ENCODE assay signal across 18 cellular contexts in genomic region chr7:90229728-90230127, GRCh38. TPM values are rescaled to one million over a fixed set of nuclear protein-coding genes. Genes with fewer than 3 reads are reported as not detected.
DNase-seq lines count a peak whose midpoint lies in the region; ATAC-seq and TF ChIP-seq lines count a peak whose summit lies in the region.
"Had no signal": no experiment of that assay in that cellular context is flagged by ENCODE, and none has a peak within 500 bp of the region (broad histone marks: within the 10 kb centered on the region; RNA-seq: fewer than 3 reads in every experiment).

No MANE protein-coding gene starts in this region.

- H3K4me1 Mint-ChIP-seq in nephron: peaks cover 29% of the 10 kb centered on the region

- peak overlapping the region in 1 of 3 experiments; percentile 15 for H3K4me3 Mint-ChIP-seq in nephron

- H3K36me3 Mint-ChIP-seq in nephron (ENCODE audit: low read depth): no peaks in the 10 kb centered on the region

- H3K9me3 Mint-ChIP-seq in nephron: no peaks in the 10 kb centered on the region

- H3K4me2 ChIP-seq in hepatocyte: peak overlapping the region; percentile 38
- H3K4me2 ChIP-seq: BLaER1 treated with 17β-estradiol and CSF1 and Interleukin-3, amounts not matched to agents 10 nM and 100 nM had no signal

- CTCF ChIA-PET in RWPE1 (lab: Yijun Ruan, JAX): no interaction called here

- 69% methylated on average over 2 of the region's 2 CpGs for WGBS in hepatocyte (ENCODE audit: low lambda C conversion rate, missing lambda C conversion rate)

- H4K20me1 ChIP-seq in hepatocyte (ENCODE audit: insufficient read depth, poor library complexity, severe bottlenecking): no peaks in the 10 kb centered on the region
- H4K20me1 ChIP-seq: BLaER1 treated with 17β-estradiol and CSF1 and Interleukin-3, amounts not matched to agents 10 nM and 100 nM had no signal

- peaks cover 4% of the 10 kb centered on the region for H3K27me3 Mint-ChIP-seq in nephron (ENCODE audit: low read depth)

- DNase-seq in LoVo (ENCODE audit: low spot score) (peak; percentile 36), hepatocyte (ENCODE audit: low spot score) (no peak), CD1c-positive myeloid dendritic cell (ENCODE audit: extremely low spot score) (no peak), MV-4-11 (lab: John Stamatoyannopoulos, UW) (no peak), RWPE1 (ENCODE audit: low spot score) (no peak)
- DNase-seq: GF-D8; IMR-90; Kasumi-1; NCI-H187; NCI-H345; NCI-H69; NK-92 treated with Interleukin-12 subunit alpha and Interleukin-12 subunit beta, amount 100 ng/mL, for 24 hours; OCI-M1; RPMI8226 had no signal

- H2AFZ ChIP-seq in hepatocyte: peak overlapping the region; percentile 3

- no peaks in the 10 kb centered on the region for H3K9me2 ChIP-seq in hepatocyte (replicated peaks; ENCODE audit: insufficient read depth)

- no peaks in the 10 kb centered on the region for H3K27me3 ChIP-seq in hepatocyte
- H3K27me3 ChIP-seq: BLaER1 treated with 17β-estradiol and CSF1 and Interleukin-3, amounts not matched to agents 10 nM and 100 nM had no signal

- no peaks in the 10 kb centered on the region for H3K9me3 ChIP-seq in hepatocyte (ENCODE audit: low read depth)
- H3K9me3 ChIP-seq: BLaER1 treated with 17β-estradiol and CSF1 and Interleukin-3, amounts not matched to agents 10 nM and 100 nM had no signal

- peak overlapping the region; percentile 63 to 91 (median 73) for H3K27ac Mint-ChIP-seq in nephron

- H3K36me3 ChIP-seq in hepatocyte (replicated peaks; ENCODE audit: insufficient read depth, low read depth): no peaks in the 10 kb centered on the region
- H3K36me3 ChIP-seq: BLaER1 treated with 17β-estradiol and CSF1 and Interleukin-3, amounts not matched to agents 10 nM and 100 nM had no signal

- H3K27ac ChIP-seq in 22Rv1 (peak overlapping the region; percentile 89), hepatocyte (peak overlapping the region; percentile 36), RWPE1 (no peak overlapping the region)
- H3K27ac ChIP-seq: BLaER1 treated with 17β-estradiol and CSF1 and Interleukin-3, amounts not matched to agents 10 nM and 100 nM had no signal

- ATAC-seq in HG03196 (IDR thresholded peaks at IDR 0.05; ENCODE audit: unreplicated experiment): no peak

- peaks cover 3% of the 10 kb centered on the region for H3K4me1 ChIP-seq in hepatocyte (ENCODE audit: insufficient read depth)
- H3K4me1 ChIP-seq: BLaER1 treated with 17β-estradiol and CSF1 and Interleukin-3, amounts not matched to agents 10 nM and 100 nM had no signal

- POLR2A ChIA-PET in RWPE1 (lab: Yijun Ruan, JAX; ENCODE audit: low non-redundant PET): no interaction called here

- H3K4me3 ChIP-seq in hepatocyte: no peak overlapping the region
- H3K4me3 ChIP-seq: BLaER1 treated with 17β-estradiol and CSF1 and Interleukin-3, amounts not matched to agents 10 nM and 100 nM had no signal

- H3K79me2 ChIP-seq in hepatocyte: no peaks in the 10 kb centered on the region

- TF ChIP-seq CTCF in 22Rv1 (IDR thresholded peaks at IDR 0.05) (no peak), hepatocyte (IDR thresholded peaks at IDR 0.05; ENCODE audit: poor library complexity) (no peak), nephron (IDR thresholded peaks at IDR 0.05; ENCODE audit: unreplicated experiment in 3 of 3) (no peak), RWPE1 (conservative IDR thresholded peaks at IDR 0.05; ENCODE audit: low read depth) (no peak)

RNA-seq across cellular contexts. Expression of gene CFAP69, which starts 15.2 kb away (rescaled TPM):
- total RNA-seq in hepatocyte: 4.3 and 7.3 TPM in 2 replicates
- polyA plus RNA-seq in hepatocyte: 1.6 and 1.7 TPM in 2 replicates

RNA-seq across cellular contexts. Expression of gene STEAP2, which starts 18.2 kb away (rescaled TPM):
- total RNA-seq in hepatocyte: 8.3 and 9.3 TPM in 2 replicates
- polyA plus RNA-seq in hepatocyte: 2.4 and 3.4 TPM in 2 replicates
